In genomic region chr2:27322766-27323591, GRCh38 we compare ENCODE assay signal across 8 cellular contexts. TPM values are rescaled to one million over a fixed set of nuclear protein-coding genes. Genes with fewer than 3 reads are reported as not detected.
A peak's percentile ranks its signal among the peaks of the same experiment; 100 is the strongest.
DNase-seq lines count a peak whose midpoint lies in the region; ATAC-seq and TF ChIP-seq lines count a peak whose summit lies in the region.

TSS of gene MPV17 (minus strand) at chr2:27323097. CDS start at chr2:27322517, 580 bp downstream.

- peak within 1 kb of the TSS; percentile 93 for H3K18ac ChIP-seq in trophoblast cell (ENCODE audit: low read length)

- peak; percentile 75 for DNase-seq in NCI-H1417 treated with DMSO at 0.1 percent for 48 hours (lab: John Stamatoyannopoulos, UW)
- peak; percentile 78 for DNase-seq in T follicular helper cell (ENCODE audit: low read depth)
- peak; percentile 97 for DNase-seq in adipocyte (ENCODE audit: low read depth)
- DNase-seq in cardiac septum (ENCODE audit: low spot score) = peak; percentile 97
- peak; percentile 96 for DNase-seq in trophoblast cell
- peak; percentile 77 to 87 for DNase-seq in tibial nerve (ENCODE audit: low spot score in 2 of 2)

- peak within 1 kb of the TSS; percentile 41 for H2BK12ac ChIP-seq in trophoblast cell (ENCODE audit: low read length)

- H2AK5ac ChIP-seq in trophoblast cell (ENCODE audit: low read length) = peak within 1 kb of the TSS; percentile 77

- peaks cover 25% of the 10 kb centered on the region for H3K36me3 ChIP-seq in adipocyte (ENCODE audit: control insufficient read depth, insufficient read depth, low read length, severe bottlenecking)
- peaks cover 13 to 21% of the 10 kb centered on the region in 2 experiments for H3K36me3 ChIP-seq in trophoblast cell (ENCODE audit: control insufficient read depth in 1 of 2, insufficient read depth in 2 of 2, low read length in 2 of 2)
- H3K36me3 ChIP-seq in tibial nerve = peaks cover 0 to 23% (median 0%) of the 10 kb centered on the region in 3 donors

- peak within 1 kb of the TSS; percentile 92 for H4K91ac ChIP-seq in trophoblast cell (ENCODE audit: low read depth, low read length)

- peak within 1 kb of the TSS; percentile 93 for H3K14ac ChIP-seq in trophoblast cell (ENCODE audit: low read length)

- intact Hi-C loops in cardiac septum (cut with DNase I) = loop anchor here (1.0 to 2.0 kb wide), 2 partner anchors 34 to 47 kb away; partner anchors contain the start of genes EIF2B4, GTF3C2 and SNX17

- peak within 1 kb of the TSS; percentile 92 for H2BK120ac ChIP-seq in trophoblast cell (ENCODE audit: insufficient read depth, low read length, poor library complexity)

- peaks cover 12% of the 10 kb centered on the region for H3K79me2 ChIP-seq in trophoblast cell (ENCODE audit: control insufficient read depth, insufficient read depth, low read length, poor library complexity)

- TF ChIP-seq EP300 in tibial nerve (IDR thresholded peaks at IDR 0.05) = peak in 1 of 2 donors; percentile 95

- peaks cover 18% of the 10 kb centered on the region for H3K79me1 ChIP-seq in trophoblast cell (ENCODE audit: low read length)

- H4K12ac ChIP-seq in trophoblast cell (ENCODE audit: low read depth, low read length) = peak within 1 kb of the TSS; percentile 84

- peak within 1 kb of the TSS; percentile 99 for H3K9ac ChIP-seq in adipocyte (ENCODE audit: low read length)
- H3K9ac ChIP-seq in trophoblast cell (ENCODE audit: low read length) = peak within 1 kb of the TSS; percentile 96

- H3K23ac ChIP-seq in trophoblast cell (ENCODE audit: low read length) = no peak within 1 kb of the TSS

- H3K4me1 ChIP-seq in adipocyte (ENCODE audit: control insufficient read depth, insufficient read depth, low read length) (peaks cover 36% of the 10 kb centered on the region), trophoblast cell (ENCODE audit: control insufficient read depth in 1 of 2, insufficient read depth in 2 of 2, low read length in 2 of 2) (peaks cover 14 to 17% of the 10 kb centered on the region in 2 experiments), tibial nerve (peaks cover 0 to 28% (median 15%) of the 10 kb centered on the region in 4 donors)

- H3K27me3 ChIP-seq in adipocyte (replicated peaks; ENCODE audit: control insufficient read depth, insufficient read depth, low read length) = no peaks in the 10 kb centered on the region
- H3K27me3 ChIP-seq in trophoblast cell (ENCODE audit: insufficient read depth, low read length) = no peaks in the 10 kb centered on the region
- no peaks in the 10 kb centered on the region for H3K27me3 ChIP-seq in tibial nerve

- no peaks in the 10 kb centered on the region for H3K9me3 ChIP-seq in adipocyte (ENCODE audit: control insufficient read depth, low read length)
- peaks cover 2% of the 10 kb centered on the region for H3K9me3 ChIP-seq in trophoblast cell (ENCODE audit: insufficient read depth, low read depth, low read length)
- no peaks in the 10 kb centered on the region for H3K9me3 ChIP-seq in tibial nerve

- H4K8ac ChIP-seq in trophoblast cell (ENCODE audit: low read depth, low read length) = peak within 1 kb of the TSS; percentile 98

- TF ChIP-seq CTCF in GM12875 (IDR thresholded peaks at IDR 0.05; ENCODE audit: borderline replicate concordance, insufficient read depth, low read depth, low read length) = no peak
- TF ChIP-seq CTCF in tibial nerve (IDR thresholded peaks at IDR 0.05) = peak in 1 of 5 experiments; percentile 21

- H3K4me2 ChIP-seq in trophoblast cell (ENCODE audit: low read length) = peak within 1 kb of the TSS; percentile 87

- no CpG with 5 or more reads among the region's 39 CpGs for WGBS in trophoblast cell (ENCODE audit: extremely low coverage, insufficient coverage, insufficient read length)
- 0% methylated on average over 25 to 38 of the region's 39 CpGs for WGBS in tibial nerve, 2 donors

- peak within 1 kb of the TSS; percentile 33 for H2AFZ ChIP-seq in trophoblast cell (ENCODE audit: insufficient read depth, low read length, poor library complexity)

- peak; percentile 81 for ATAC-seq in HG02763 (IDR thresholded peaks at IDR 0.05; ENCODE audit: unreplicated experiment)

- peak; percentile 42 to 87 for TF ChIP-seq POLR2A in tibial nerve (IDR thresholded peaks at IDR 0.05)

- H3K27ac ChIP-seq in trophoblast cell (ENCODE audit: low read depth, low read length) (peak within 1 kb of the TSS; percentile 63), tibial nerve (peak within 1 kb of the TSS; percentile 88 to 97 (median 96))

- peak within 1 kb of the TSS; percentile 88 for H3K4me3 ChIP-seq in GM12875 (ENCODE audit: low read depth, low read length)
- H3K4me3 ChIP-seq in adipocyte (ENCODE audit: low read length) = peak within 1 kb of the TSS; percentile 94
- peak within 1 kb of the TSS; percentile 82 for H3K4me3 ChIP-seq in trophoblast cell (ENCODE audit: low read depth, low read length)
- H3K4me3 ChIP-seq in tibial nerve = peak within 1 kb of the TSS; percentile 59 to 85 (median 74)

- peak within 1 kb of the TSS; percentile 85 for H2BK5ac ChIP-seq in trophoblast cell (ENCODE audit: low read depth, low read length, poor library complexity)

- H3K4ac ChIP-seq in trophoblast cell (ENCODE audit: low read depth, low read length) = peak within 1 kb of the TSS; percentile 71

RNA-seq across cellular contexts. Expression of gene MPV17, which starts in this region (rescaled TPM):
- total RNA-seq in cardiac septum (69.3 TPM), tibial nerve (100 to 1,000 TPM in 1 of 4 donors, 10 to 100 TPM in 3; 68.4 to 105 (median 87.3) TPM)
- polyA plus RNA-seq in trophoblast cell (2013) = 111 and 118 TPM in 2 replicates

Comparison
In these comparisons a context has a peak if more than half of its experiments do, and no peak if none do; other contexts are left out.
1. Peak in every context shown above with its lines: DNase-seq, ATAC-seq, H3K4me3 ChIP-seq and H3K27ac ChIP-seq.